In the genomic region with DNA sequence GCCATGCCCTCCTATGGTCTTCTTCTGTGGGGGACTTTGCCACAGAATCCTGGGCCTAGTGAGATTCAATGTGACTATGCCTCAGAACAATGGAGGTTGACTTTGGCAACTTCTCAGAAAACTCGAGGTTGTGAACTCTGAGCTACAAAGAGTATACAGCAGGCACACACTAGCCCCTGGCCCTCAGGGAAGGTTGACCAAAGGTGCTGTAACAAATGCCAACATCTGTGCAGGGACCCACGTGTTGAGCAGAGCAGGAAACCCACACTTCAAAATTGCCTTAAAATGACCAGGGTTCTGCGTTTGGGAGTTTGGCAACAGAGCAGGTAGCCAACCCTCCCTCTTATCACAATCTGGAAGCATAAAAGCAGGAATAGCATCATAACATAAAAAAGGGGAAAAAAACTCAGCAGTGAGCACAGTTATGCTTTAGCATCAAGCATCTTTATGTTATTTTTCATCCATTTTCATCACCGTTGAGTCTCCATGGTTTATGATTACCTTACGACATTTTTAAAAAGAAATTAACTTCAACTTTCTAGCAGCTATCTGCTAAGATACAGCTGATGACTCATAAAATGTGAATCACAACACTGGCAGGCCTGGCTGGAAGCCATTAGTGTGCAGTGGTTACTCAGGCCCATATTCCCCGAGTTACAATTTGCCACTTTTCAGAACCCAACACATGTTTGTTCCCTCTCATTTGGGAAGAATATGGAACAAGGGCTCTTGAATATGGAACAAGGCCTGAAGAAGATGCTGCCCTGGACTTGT, we compare ENCODE assay signal across 12 cellular contexts. TPM values are rescaled to one million over a fixed set of nuclear protein-coding genes. Genes with fewer than 3 reads are reported as not detected.
DNase-seq lines count a peak whose midpoint lies in the region; ATAC-seq, FAIRE-seq and TF ChIP-seq lines count a peak whose summit lies in the region.
"Had no signal": no experiment of that assay in that cellular context is flagged by ENCODE, and none has a peak within 500 bp of the region (broad histone marks: within the 10 kb centered on the region; RNA-seq: fewer than 3 reads in every experiment).

No MANE protein-coding gene starts in this region.

- H3K4me1 Mint-ChIP-seq in stimulated activated memory B cell treated with anti-CD40 and anti-IgM and Interleukin-4, amounts not matched to agents 10 μg/mL and 1 μg/mL and 100 μg/mL, for 72 hours = no peaks in the 10 kb centered on the region
- H3K4me1 Mint-ChIP-seq: activated CD4-positive, alpha-beta memory T cell treated with anti-CD3 and anti-CD28 coated beads, Interleukin-2, amount 10 ng/mL, durations not matched to agents 7 days and 5 days; activated naive CD4-positive, alpha-beta T cell treated with anti-CD3 and anti-CD28 coated beads, Interleukin-2, amount 10 ng/mL, durations not matched to agents 7 days and 5 days; CD14-positive monocyte had no signal

- ATAC-seq in HG03565 (IDR thresholded peaks at IDR 0.05; ENCODE audit: unreplicated experiment) (no peak), HG03175 (IDR thresholded peaks at IDR 0.05; ENCODE audit: unreplicated experiment) (no peak)
- ATAC-seq in stimulated activated memory B cell treated with anti-CD40 and anti-IgM and Interleukin-4, amounts not matched to agents 10 μg/mL and 1 μg/mL and 100 μg/mL, for 72 hours = no peak

- H3K9me3 Mint-ChIP-seq in stimulated activated memory B cell treated with anti-CD40 and anti-IgM and Interleukin-4, amounts not matched to agents 10 μg/mL and 1 μg/mL and 100 μg/mL, for 72 hours = no peaks in the 10 kb centered on the region
- H3K9me3 Mint-ChIP-seq: activated CD4-positive, alpha-beta memory T cell treated with anti-CD3 and anti-CD28 coated beads, Interleukin-2, amount 10 ng/mL, durations not matched to agents 7 days and 5 days; activated naive CD4-positive, alpha-beta T cell treated with anti-CD3 and anti-CD28 coated beads, Interleukin-2, amount 10 ng/mL, durations not matched to agents 7 days and 5 days had no signal

- no peak overlapping the region for H2AFZ ChIP-seq in keratinocyte (ENCODE audit: control insufficient read depth, low read length)

- H3K27ac ChIP-seq in AG04450 (ENCODE audit: low read depth, low read length) (no peak overlapping the region), keratinocyte (ENCODE audit: control insufficient read depth, insufficient read depth, low read length) (no peak overlapping the region)

- FAIRE-seq in keratinocyte (lab: Jason Lieb, UNC) = peak; percentile 96
- FAIRE-seq: GM19239 had no signal

- peaks cover 21% of the 10 kb centered on the region for H3K27me3 Mint-ChIP-seq in stimulated activated memory B cell treated with anti-CD40 and anti-IgM and Interleukin-4, amounts not matched to agents 10 μg/mL and 1 μg/mL and 100 μg/mL, for 72 hours
- H3K27me3 Mint-ChIP-seq: activated CD4-positive, alpha-beta memory T cell treated with anti-CD3 and anti-CD28 coated beads, Interleukin-2, amount 10 ng/mL, durations not matched to agents 7 days and 5 days had no signal

- H3K36me3 Mint-ChIP-seq in stimulated activated memory B cell treated with anti-CD40 and anti-IgM and Interleukin-4, amounts not matched to agents 10 μg/mL and 1 μg/mL and 100 μg/mL, for 72 hours = no peaks in the 10 kb centered on the region
- H3K36me3 Mint-ChIP-seq: activated naive CD4-positive, alpha-beta T cell treated with anti-CD3 and anti-CD28 coated beads, Interleukin-2, amount 10 ng/mL, durations not matched to agents 7 days and 5 days; CD14-positive monocyte had no signal

- no peaks in the 10 kb centered on the region for H4K20me1 ChIP-seq in keratinocyte (ENCODE audit: control insufficient read depth, extremely low read depth, insufficient read depth, low read length)

- H3K4me3 ChIP-seq in AG04450 (ENCODE audit: low read depth, low read length) (no peak overlapping the region), keratinocyte (ENCODE audit: control insufficient read depth in 2 of 3, extremely low read depth in 1 of 3, insufficient read depth in 2 of 3, low read depth in 1 of 3, low read length in 3 of 3) (no peak overlapping the region)

- TF ChIP-seq CTCF in AG04450 (IDR thresholded peaks at IDR 0.05; ENCODE audit: low read depth, low read length) (no peak), keratinocyte (optimal IDR thresholded peaks at IDR 0.05 in 1 of 3, IDR thresholded peaks at IDR 0.05 in 1 of 3, conservative IDR thresholded peaks at IDR 0.05 in 1 of 3; ENCODE audit: extremely low read depth in 1 of 3, insufficient read depth in 2 of 3, low read length in 3 of 3) (no peak)

- H3K4me2 ChIP-seq in keratinocyte (ENCODE audit: control insufficient read depth, extremely low read depth, insufficient read depth, low read depth, low read length) = peak overlapping the region; percentile 23

- H3K27ac Mint-ChIP-seq in stimulated activated memory B cell treated with anti-CD40 and anti-IgM and Interleukin-4, amounts not matched to agents 10 μg/mL and 1 μg/mL and 100 μg/mL, for 72 hours = no peak overlapping the region
- H3K27ac Mint-ChIP-seq: activated CD4-positive, alpha-beta memory T cell treated with anti-CD3 and anti-CD28 coated beads, Interleukin-2, amount 10 ng/mL, durations not matched to agents 7 days and 5 days; activated naive CD4-positive, alpha-beta T cell treated with anti-CD3 and anti-CD28 coated beads, Interleukin-2, amount 10 ng/mL, durations not matched to agents 7 days and 5 days had no signal

- no peaks in the 10 kb centered on the region for H3K27me3 ChIP-seq in AG04450 (ENCODE audit: control insufficient read depth, insufficient read depth, low read length)
- peaks cover 9% of the 10 kb centered on the region for H3K27me3 ChIP-seq in keratinocyte (ENCODE audit: control insufficient read depth, extremely low read depth, insufficient read depth, low read length)

- no peaks in the 10 kb centered on the region for H3K36me3 ChIP-seq in keratinocyte (ENCODE audit: control insufficient read depth in 2 of 2, extremely low read depth in 1 of 2, insufficient read depth in 2 of 2, low read length in 2 of 2)

- H3K9ac ChIP-seq in keratinocyte (ENCODE audit: control insufficient read depth, extremely low read depth, insufficient read depth, low read length) = no peak overlapping the region

- CTCF ChIA-PET in AG04450 (lab: Charles Lee) = interaction anchor here (1.6 kb wide), 1 partner anchor 16 kb away, joined by 5 read pairs; no protein-coding TSS in a partner anchor

- H3K4me3 Mint-ChIP-seq in stimulated activated memory B cell treated with anti-CD40 and anti-IgM and Interleukin-4, amounts not matched to agents 10 μg/mL and 1 μg/mL and 100 μg/mL, for 72 hours = no peak overlapping the region
- H3K4me3 Mint-ChIP-seq: activated CD4-positive, alpha-beta memory T cell treated with anti-CD3 and anti-CD28 coated beads, Interleukin-2, amount 10 ng/mL, durations not matched to agents 7 days and 5 days; activated naive CD4-positive, alpha-beta T cell treated with anti-CD3 and anti-CD28 coated beads, Interleukin-2, amount 10 ng/mL, durations not matched to agents 7 days and 5 days; CD14-positive monocyte had no signal

- H3K79me2 ChIP-seq in keratinocyte (ENCODE audit: control insufficient read depth, insufficient read depth, low read length) = no peaks in the 10 kb centered on the region

- H3K9me3 ChIP-seq in AG04450 (ENCODE audit: control insufficient read depth, insufficient read depth, low read length) (no peaks in the 10 kb centered on the region), keratinocyte (ENCODE audit: control insufficient read depth, low read depth, low read length) (no peaks in the 10 kb centered on the region)

- dilution Hi-C loops in keratinocyte (cut with MboI; ENCODE audit: extremely low pct_ligation_motif_present, low sequenced_read_pairs) = no loop called here

- POLR2A ChIA-PET in AG04450 (lab: Yijun Ruan, JAX) = no interaction called here

- peaks cover 14% of the 10 kb centered on the region for H3K4me1 ChIP-seq in keratinocyte (ENCODE audit: control insufficient read depth, extremely low read depth, insufficient read depth, low read length)

- DNase-seq in AG04450 (ENCODE audit: low read depth, low spot score) (peak; percentile 7), HS-5 (ENCODE audit: low read depth) (peak; percentile 68), astrocyte of the hippocampus (ENCODE audit: low read depth, low spot score) (peak; percentile 78), keratinocyte (ENCODE audit: low read depth, low spot score) (peak; percentile 21), NCI-H146 treated with DMSO at 0.1 percent for 48 hours (lab: John Stamatoyannopoulos, UW; ENCODE audit: unreplicated experiment) (no peak)
- DNase-seq: activated CD4-positive, alpha-beta memory T cell treated with anti-CD3 and anti-CD28 coated beads, Interleukin-2, amount 10 ng/mL, durations not matched to agents 7 days and 5 days; activated naive CD4-positive, alpha-beta T cell treated with anti-CD3 and anti-CD28 coated beads, Interleukin-2, amount 10 ng/mL, durations not matched to agents 7 days and 5 days had no signal

- no peaks in the 10 kb centered on the region for H3K9me1 ChIP-seq in keratinocyte (ENCODE audit: control insufficient read depth, extremely low read depth, insufficient read depth, low read length)

RNA-seq across cellular contexts. Expression of a gene that starts 11.1 kb away (rescaled TPM):
- polyA plus RNA-seq in AG04450 (2011; rRNA removed) (not detected in 2 replicates), keratinocyte (not detected in 3 replicates)
- not detected in 2 replicates for polyA minus RNA-seq in AG04450 (2011; rRNA and poly(A)+ RNA removed)
- not detected for polyA plus RNA-seq in keratinocyte (2011; ENCODE audit: low read depth)
- polyA plus RNA-seq in keratinocyte (2011; cell fraction: cytosol; rRNA removed) = not detected in 2 replicates
- polyA plus RNA-seq in keratinocyte (2011; cell fraction: nucleus; rRNA removed) = not detected in 2 replicates
- polyA plus RNA-seq in keratinocyte (2012; ENCODE audit: low replicate concordance) = not detected in 2 replicates
- polyA minus RNA-seq in keratinocyte = not detected in 3 replicates
- not detected for polyA minus RNA-seq in keratinocyte (2011; cell fraction: cytosol; rRNA and poly(A)+ RNA removed)
- not detected in 2 replicates for polyA minus RNA-seq in keratinocyte (2011; cell fraction: nucleus; rRNA and poly(A)+ RNA removed)
- polyA plus RNA-seq: CD14-positive monocyte had no signal
